Comparison of ENCODE assay signal across 8 cellular contexts in the genomic region with DNA sequence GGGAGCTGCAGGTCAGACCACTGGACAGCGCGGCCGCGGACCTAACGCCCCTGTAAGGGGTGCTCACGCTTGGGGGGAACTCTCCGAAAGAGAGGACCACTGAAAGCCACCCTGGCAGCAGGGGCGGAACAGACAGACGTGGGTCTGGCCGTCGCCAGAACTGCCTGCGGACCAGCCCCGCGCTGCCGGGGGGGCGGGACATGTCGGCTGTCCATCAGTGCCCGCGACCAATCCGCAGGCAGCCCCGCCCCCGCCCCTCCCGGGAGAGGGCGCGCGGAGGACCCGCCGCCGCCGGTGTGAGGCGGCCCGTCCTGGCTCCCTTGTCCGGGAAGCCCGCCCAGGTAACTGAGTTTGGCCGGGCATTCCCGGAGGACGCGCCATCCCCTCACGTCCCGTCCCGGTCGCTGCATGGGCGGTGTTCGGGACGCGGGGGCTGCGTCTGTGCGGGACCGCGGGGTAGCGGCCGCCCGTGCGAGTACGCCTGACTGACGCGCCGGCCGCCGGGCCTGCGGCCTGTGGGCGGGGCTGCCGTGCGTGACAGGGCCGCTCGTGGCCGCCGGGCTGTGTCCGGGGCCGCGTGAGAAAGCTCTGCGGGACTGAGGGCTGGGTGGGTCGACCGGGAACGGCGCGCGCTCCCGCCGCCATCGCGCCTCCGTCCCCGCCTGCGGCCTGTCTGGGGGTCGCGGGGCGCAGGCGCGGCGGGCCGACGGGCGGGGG. TPM values are rescaled to one million over a fixed set of nuclear protein-coding genes. Genes with fewer than 3 reads are reported as not detected.
DNase-seq lines count a peak whose midpoint lies in the region; ATAC-seq, FAIRE-seq and TF ChIP-seq lines count a peak whose summit lies in the region.

No MANE protein-coding gene starts in this region.

- peaks cover 45% of the 10 kb centered on the region for H3K79me2 ChIP-seq in keratinocyte (ENCODE audit: control insufficient read depth, insufficient read depth, low read length)

- FAIRE-seq in keratinocyte (lab: Jason Lieb, UNC), result no peak

- peak overlapping the region; percentile 60 to 70 (median 69) for H3K4me3 ChIP-seq in keratinocyte (ENCODE audit: control insufficient read depth in 2 of 3, extremely low read depth in 1 of 3, insufficient read depth in 2 of 3, low read depth in 1 of 3, low read length in 3 of 3)

- no peaks in the 10 kb centered on the region for H3K27me3 ChIP-seq in keratinocyte (ENCODE audit: control insufficient read depth, extremely low read depth, insufficient read depth, low read length)

- intact Hi-C loops in activated B cell treated with CpG ODN at 0.5 μM for 24 hours (cut with micrococcal nuclease), result loop anchor here (1.0 to 2.0 kb wide), 4 partner anchors 20 to 556 kb away; no protein-coding TSS in a partner anchor

- H3K9me3 Mint-ChIP-seq in activated B cell treated with CpG ODN at 0.5 μM for 24 hours, result no peaks in the 10 kb centered on the region

- DNase-seq in NCI-H2171 (lab: John Stamatoyannopoulos, UW) (peak; percentile 88), activated B cell treated with CpG ODN at 0.5 μM for 24 hours (peak; percentile 84), keratinocyte (ENCODE audit: low read depth, low spot score) (no peak)
- peak; percentile 78 for DNase-seq in central memory CD4-positive, alpha-beta T cell
- DNase-seq in stimulated activated CD4-positive, alpha-beta T cell treated with anti-CD3 and anti-CD28 coated beads, Interleukin-12 subunit alpha, Interleukin-12 subunit beta, amount 100 ng/mL, for 4 hours, result peak; percentile 88

- CTCF ChIA-PET in activated B cell treated with CpG ODN at 0.5 μM for 24 hours (lab: Charles Lee), result interaction anchor here (1.7 to 4.0 kb wide), 7 partner anchors 10 to 203 kb away, joined by 6 to 68 read pairs (median 44); partner anchors contain the start of gene LPIN3

- H3K36me3 Mint-ChIP-seq in activated B cell treated with CpG ODN at 0.5 μM for 24 hours (ENCODE audit: low read depth), result no peaks in the 10 kb centered on the region

- H3K4me1 ChIP-seq in keratinocyte (ENCODE audit: control insufficient read depth, extremely low read depth, insufficient read depth, low read length), result peaks cover 46% of the 10 kb centered on the region

- H3K4me3 Mint-ChIP-seq in activated B cell treated with CpG ODN at 0.5 μM for 24 hours, result peak overlapping the region; percentile 84

- peak overlapping the region; percentile 72 for H3K27ac Mint-ChIP-seq in activated B cell treated with CpG ODN at 0.5 μM for 24 hours

- H3K36me3 ChIP-seq in keratinocyte (ENCODE audit: control insufficient read depth in 2 of 2, extremely low read depth in 1 of 2, insufficient read depth in 2 of 2, low read length in 2 of 2), result peaks cover 0 to 2% of the 10 kb centered on the region in 2 experiments

- peak overlapping the region; percentile 85 for H2AFZ ChIP-seq in keratinocyte (ENCODE audit: control insufficient read depth, low read length)

- POLR2A ChIA-PET in activated B cell treated with CpG ODN at 0.5 μM for 24 hours (lab: Charles Lee), result interaction anchor here (0.6 to 3.5 kb wide), 8 partner anchors 18 to 1290 kb away, joined by 3 to 47 read pairs (median 4); no protein-coding TSS in a partner anchor

- peaks cover 68% of the 10 kb centered on the region for H3K4me1 Mint-ChIP-seq in activated B cell treated with CpG ODN at 0.5 μM for 24 hours

- peak; percentile 57 for ATAC-seq in GM18511 (IDR thresholded peaks at IDR 0.05; ENCODE audit: unreplicated experiment)
- ATAC-seq in HG03025 (IDR thresholded peaks at IDR 0.05; ENCODE audit: low FRiP score, unreplicated experiment), result peak; percentile 36
- ATAC-seq in activated B cell treated with CpG ODN at 0.5 μM for 24 hours (ENCODE audit: low read depth), result peak; percentile 69

- peak overlapping the region; percentile 71 for H3K4me2 ChIP-seq in keratinocyte (ENCODE audit: control insufficient read depth, extremely low read depth, insufficient read depth, low read depth, low read length)

- H3K27ac ChIP-seq in 22Rv1 (peak overlapping the region; percentile 84), keratinocyte (ENCODE audit: control insufficient read depth, insufficient read depth, low read length) (peak overlapping the region; percentile 74)

- no peaks in the 10 kb centered on the region for H3K27me3 Mint-ChIP-seq in activated B cell treated with CpG ODN at 0.5 μM for 24 hours

- no peaks in the 10 kb centered on the region for H3K9me3 ChIP-seq in keratinocyte (ENCODE audit: control insufficient read depth, low read depth, low read length)

- peaks cover 6% of the 10 kb centered on the region for H4K20me1 ChIP-seq in keratinocyte (ENCODE audit: control insufficient read depth, extremely low read depth, insufficient read depth, low read length)

- TF ChIP-seq CTCF in 22Rv1 (IDR thresholded peaks at IDR 0.05) (no peak), activated B cell treated with CpG ODN at 0.5 μM for 24 hours (IDR thresholded peaks at IDR 0.05) (no peak), keratinocyte (optimal IDR thresholded peaks at IDR 0.05 in 1 of 3, IDR thresholded peaks at IDR 0.05 in 1 of 3, conservative IDR thresholded peaks at IDR 0.05 in 1 of 3; ENCODE audit: extremely low read depth in 1 of 3, insufficient read depth in 2 of 3, low read length in 3 of 3) (no peak)

- dilution Hi-C loops in keratinocyte (cut with MboI; ENCODE audit: extremely low pct_ligation_motif_present, low sequenced_read_pairs), result no loop called here

- peaks cover 3% of the 10 kb centered on the region for H3K9me1 ChIP-seq in keratinocyte (ENCODE audit: control insufficient read depth, extremely low read depth, insufficient read depth, low read length)

- peak overlapping the region; percentile 82 for H3K9ac ChIP-seq in keratinocyte (ENCODE audit: control insufficient read depth, extremely low read depth, insufficient read depth, low read length)

RNA-seq across cellular contexts. Expression of gene PLCG1, which starts 0.5 kb away (rescaled TPM):
- 61.1 and 61.8 TPM in 2 replicates for total RNA-seq in activated B cell treated with CpG ODN at 0.5 μM for 24 hours
- 38.4 to 54.1 TPM (median 41.5 TPM) in 3 replicates for polyA plus RNA-seq in keratinocyte
- polyA plus RNA-seq in keratinocyte (2011; ENCODE audit: low read depth), result 10.7 TPM
- polyA plus RNA-seq in keratinocyte (2011; cell fraction: cytosol; rRNA removed), result 23.0 and 28.7 TPM in 2 replicates
- 196 and 248 TPM in 2 replicates for polyA plus RNA-seq in keratinocyte (2011; cell fraction: nucleus; rRNA removed)
- 25.4 and 40.6 TPM in 2 replicates for polyA plus RNA-seq in keratinocyte (2012; ENCODE audit: low replicate concordance)
- 75.0 to 143 TPM (median 82.5 TPM) in 3 replicates for polyA minus RNA-seq in keratinocyte
- polyA minus RNA-seq in keratinocyte (2011; cell fraction: cytosol; rRNA and poly(A)+ RNA removed), result 36.3 TPM
- 83.8 and 89.8 TPM in 2 replicates for polyA minus RNA-seq in keratinocyte (2011; cell fraction: nucleus; rRNA and poly(A)+ RNA removed)
